In genomic region chr17:10875984-10876555, GRCh38 we compare ENCODE assay signal across 9 cellular contexts. TPM values are rescaled to one million over a fixed set of nuclear protein-coding genes. Genes with fewer than 3 reads are reported as not detected.
DNase-seq lines count a peak whose midpoint lies in the region; ATAC-seq and TF ChIP-seq lines count a peak whose summit lies in the region.
"Had no signal": no experiment of that assay in that cellular context is flagged by ENCODE, and none has a peak within 500 bp of the region (broad histone marks: within the 10 kb centered on the region; RNA-seq: fewer than 3 reads in every experiment).

No MANE protein-coding gene starts in this region.

- H4K20me1 ChIP-seq in fibroblast of lung (ENCODE audit: control insufficient read depth, extremely low read depth, insufficient read depth, low read length): no peaks in the 10 kb centered on the region

- H3K79me2 ChIP-seq in fibroblast of lung (ENCODE audit: control insufficient read depth, insufficient read depth, low read length): no peaks in the 10 kb centered on the region

- H2AK5ac ChIP-seq in neuronal stem cell (ENCODE audit: low read depth, low read length): no peak overlapping the region

- H2BK12ac ChIP-seq in neuronal stem cell (ENCODE audit: low read length): no peak overlapping the region

- H2AFZ ChIP-seq in fibroblast of lung (ENCODE audit: low read length) (no peak overlapping the region), neuronal stem cell (ENCODE audit: low read length) (no peak overlapping the region)

- no peaks in the 10 kb centered on the region for H3K36me3 ChIP-seq in fibroblast of lung (ENCODE audit: control insufficient read depth, insufficient read depth, low read length)
- no peaks in the 10 kb centered on the region for H3K36me3 ChIP-seq in neuronal stem cell (replicated peaks in 1 of 2; ENCODE audit: control insufficient read depth in 2 of 2, insufficient read depth in 2 of 2, low read length in 2 of 2)

- H3K9me3 ChIP-seq in fibroblast of lung (ENCODE audit: control insufficient read depth, insufficient read depth, low read depth, low read length) (no peaks in the 10 kb centered on the region), neuronal stem cell (replicated peaks in 1 of 2; ENCODE audit: control insufficient read depth in 2 of 2, insufficient read depth in 1 of 2, low read depth in 1 of 2, low read length in 2 of 2) (no peaks in the 10 kb centered on the region)

- no peak overlapping the region for H3K4ac ChIP-seq in neuronal stem cell (ENCODE audit: low read length)

- ATAC-seq in GM21381 (IDR thresholded peaks at IDR 0.05; ENCODE audit: unreplicated experiment): no peak
- no peak for ATAC-seq in GM19463 (IDR thresholded peaks at IDR 0.05; ENCODE audit: unreplicated experiment)

- WGBS in neuronal stem cell (ENCODE audit: extremely low coverage in 2 of 2, insufficient read length in 2 of 2, insufficient replicate concordance in 1 of 2), 2 donors: no CpG with 5 or more reads among the region's 7 CpGs

- H3K18ac ChIP-seq in neuronal stem cell (ENCODE audit: low read length): no peak overlapping the region

- peak in 2 of 3 experiments; percentile 4 to 45 for DNase-seq in NCI-H1417 (lab: John Stamatoyannopoulos, UW)
- DNase-seq in NCI-H1417 treated with DMSO at 0.1 percent for 48 hours (lab: John Stamatoyannopoulos, UW): no peak
- DNase-seq in HPDE6-E6E7 (ENCODE audit: extremely low spot score): peak; percentile 17
- DNase-seq in fibroblast of lung (ENCODE audit: low read depth in 2 of 2): peak; percentile 1 to 17
- DNase-seq in neuronal stem cell (ENCODE audit: low spot score): peak; percentile 52

- no peak overlapping the region for H2BK5ac ChIP-seq in neuronal stem cell (ENCODE audit: low read length)

- no peak overlapping the region for H3K14ac ChIP-seq in neuronal stem cell (ENCODE audit: low read length)

- H3K9ac ChIP-seq in fibroblast of lung (ENCODE audit: insufficient read depth, low read length) (no peak overlapping the region), neuronal stem cell (ENCODE audit: low read depth, low read length, poor library complexity) (no peak overlapping the region)

- TF ChIP-seq CTCF in VCaP (conservative IDR thresholded peaks at IDR 0.05) (peak; percentile 77), fibroblast of lung (conservative IDR thresholded peaks at IDR 0.05 in 1 of 2, IDR thresholded peaks at IDR 0.05 in 1 of 2; ENCODE audit: low read depth in 1 of 2, low read length in 2 of 2) (peak; percentile 37 to 64)

- no peaks in the 10 kb centered on the region for H3K79me1 ChIP-seq in neuronal stem cell (ENCODE audit: low read depth, low read length)

- no peak overlapping the region for H4K8ac ChIP-seq in neuronal stem cell (ENCODE audit: low read depth, low read length)

- no peak overlapping the region for H2BK15ac ChIP-seq in neuronal stem cell (ENCODE audit: low read length)

- no peak overlapping the region for H4K91ac ChIP-seq in neuronal stem cell (ENCODE audit: low read depth, low read length, poor library complexity)

- H3K4me2 ChIP-seq in fibroblast of lung (ENCODE audit: extremely low read depth, insufficient read depth, low read length) (no peak overlapping the region), neuronal stem cell (ENCODE audit: insufficient read depth, low read length, poor library complexity, severe bottlenecking) (no peak overlapping the region)

- no peaks in the 10 kb centered on the region for H3K4me1 ChIP-seq in fibroblast of lung (ENCODE audit: control insufficient read depth, extremely low read depth, insufficient read depth, low read length)
- H3K4me1 ChIP-seq in neuronal stem cell (ENCODE audit: control insufficient read depth in 2 of 2, insufficient read depth in 1 of 2, low read depth in 1 of 2, low read length in 2 of 2): no peaks in the 10 kb centered on the region

- H3K27me3 ChIP-seq in fibroblast of lung (ENCODE audit: control insufficient read depth, insufficient read depth, low read length) (no peaks in the 10 kb centered on the region), neuronal stem cell (ENCODE audit: control insufficient read depth in 3 of 3, insufficient read depth in 3 of 3, low read depth in 1 of 3, low read length in 3 of 3) (no peaks in the 10 kb centered on the region)

- H3K27ac ChIP-seq in VCaP (no peak overlapping the region), fibroblast of lung (ENCODE audit: insufficient read depth, low read length) (no peak overlapping the region), neuronal stem cell (replicated peaks; ENCODE audit: low read length) (no peak overlapping the region)

- H3K4me3 ChIP-seq in fibroblast of lung (replicated peaks in 1 of 4; ENCODE audit: control extremely low read depth in 1 of 4, insufficient read depth in 1 of 4, low read depth in 3 of 4, low read length in 4 of 4) (no peak overlapping the region), neuronal stem cell (ENCODE audit: low read length in 2 of 2) (no peak overlapping the region)

- H3K23ac ChIP-seq in neuronal stem cell (ENCODE audit: low read depth, low read length, poor library complexity): no peak overlapping the region

- no peak overlapping the region for H2BK120ac ChIP-seq in neuronal stem cell (ENCODE audit: low read depth, low read length)

RNA-seq across cellular contexts. Expression of gene PIRT, which starts 38.2 kb away (rescaled TPM):
- not detected in 2 replicates for total RNA-seq in fibroblast of lung
- not detected in 2 replicates for polyA plus RNA-seq in fibroblast of lung
- polyA plus RNA-seq in fibroblast of lung (2012): not detected in 2 replicates
- not detected in 2 replicates for polyA minus RNA-seq in fibroblast of lung (ENCODE audit: low replicate concordance)
- polyA plus RNA-seq in neuronal stem cell (2013, experiment 1 of 2): not detected
- not detected for polyA plus RNA-seq in neuronal stem cell (2013, experiment 2 of 2)
- total RNA-seq: CD4-positive, alpha-beta memory T cell had no signal
- polyA plus RNA-seq: CD4-positive, alpha-beta memory T cell had no signal
